ENCODE assay signal across 2 cellular contexts in genomic region chr10:89371987-89372386, GRCh38.
TF ChIP-seq lines count a peak whose summit lies in the region.

No MANE protein-coding gene starts in this region.

TF ChIP-seq in HepG2, 621 proteins besides CTCF, POLR2A, EP300 and RAD21 (continued from another document):
- TF ChIP-seq KLF16 (CRISPR knock-in tag; IDR thresholded peaks at IDR 0.05): no peak
- TF ChIP-seq SKI (IDR thresholded peaks at IDR 0.05; ENCODE audit: partially characterized antibody): no peak
- no peak for TF ChIP-seq HMGA1 (CRISPR knock-in tag; conservative IDR thresholded peaks at IDR 0.05)
- TF ChIP-seq ZNF639 (CRISPR knock-in tag; conservative IDR thresholded peaks at IDR 0.05): no peak
- TF ChIP-seq GMEB1 (CRISPR knock-in tag; IDR thresholded peaks at IDR 0.05; ENCODE audit: borderline replicate concordance): no peak
- no peak for TF ChIP-seq NFKB2 (CRISPR knock-in tag; IDR thresholded peaks at IDR 0.05; ENCODE audit: borderline replicate concordance)
- TF ChIP-seq FOXM1 (CRISPR knock-in tag; IDR thresholded peaks at IDR 0.05): no peak
- TF ChIP-seq MXI1 (IDR thresholded peaks at IDR 0.05; ENCODE audit: borderline replicate concordance, low read depth, low read length): no peak
TF ChIP-seq in HepG2: peak in this region for 0.

TF ChIP-seq in K562, 482 proteins besides CTCF, POLR2A, EP300 and RAD21 (continued from another document):
- TF ChIP-seq CTCFL (IDR thresholded peaks at IDR 0.05; ENCODE audit: borderline replicate concordance, insufficient read depth, low read depth, low read length, poor library complexity, severe bottlenecking) (no peak), ZNF212 (CRISPR knock-in tag; IDR thresholded peaks at IDR 0.05) (no peak), HMBOX1 (IDR thresholded peaks at IDR 0.05) (0 out of 2 replicates have a peak, but pooled peaks have one; percentile 22), HDAC1 (IDR thresholded peaks at IDR 0.05) (no peak), ZFP30 (CRISPR knock-in tag; IDR thresholded peaks at IDR 0.05; ENCODE audit: borderline replicate concordance) (no peak), ZNF76 (CRISPR knock-in tag; IDR thresholded peaks at IDR 0.05; ENCODE audit: borderline replicate concordance) (no peak), CBFA2T3 (IDR thresholded peaks at IDR 0.05) (peak; percentile 73), HBP1 (CRISPR knock-in tag; IDR thresholded peaks at IDR 0.05) (no peak), KLF16 (IDR thresholded peaks at IDR 0.05) (0 out of 2 replicates have a peak, but pooled peaks have one; percentile 24), ZNF639 (CRISPR knock-in tag; conservative IDR thresholded peaks at IDR 0.05 in 1 of 2, IDR thresholded peaks at IDR 0.05 in 1 of 2) (no peak)
